1 cellular context compared by ENCODE assay signal in the genomic region with DNA sequence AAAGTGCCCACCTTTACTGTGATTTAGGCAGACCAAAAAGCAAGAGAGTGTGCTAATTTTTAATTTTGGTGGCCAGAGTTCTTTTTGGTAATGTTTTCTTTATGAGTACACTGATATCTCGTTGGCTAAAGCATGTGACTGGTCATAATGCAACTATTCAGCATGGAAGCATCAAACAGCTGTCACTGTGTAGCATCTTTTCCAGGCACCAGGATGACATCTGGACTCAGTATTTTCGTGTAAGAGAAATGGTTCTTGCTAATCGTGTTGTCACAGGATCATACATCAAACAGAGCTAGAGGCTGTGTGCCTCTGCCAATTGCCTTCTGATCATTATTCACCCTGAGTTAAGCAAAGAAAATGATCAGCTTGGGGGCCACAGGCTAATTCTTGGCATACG.
TF ChIP-seq lines count a peak whose summit lies in the region.

No MANE protein-coding gene starts in this region.

TF ChIP-seq in SK-N-SH, 30 proteins besides CTCF, POLR2A, EP300 and RAD21 (continued from another document):
- peak; percentile 94 for TF ChIP-seq PBX3 (IDR thresholded peaks at IDR 0.05)
- peak; percentile 95 for TF ChIP-seq TCF12 (IDR thresholded peaks at IDR 0.05)
- TF ChIP-seq YY1 (IDR thresholded peaks at IDR 0.05; ENCODE audit: low read depth) = no peak
- TF ChIP-seq SIN3A (IDR thresholded peaks at IDR 0.05; ENCODE audit: borderline replicate concordance, low read depth, low read length) = 0 out of 2 replicates have a peak, but pooled peaks have one; percentile 62
- TF ChIP-seq FOSL2 (IDR thresholded peaks at IDR 0.05; ENCODE audit: borderline replicate concordance, low read depth) = peak; percentile 53; the same call in 1 of the 2 replicates
- TF ChIP-seq, protein P1, sequence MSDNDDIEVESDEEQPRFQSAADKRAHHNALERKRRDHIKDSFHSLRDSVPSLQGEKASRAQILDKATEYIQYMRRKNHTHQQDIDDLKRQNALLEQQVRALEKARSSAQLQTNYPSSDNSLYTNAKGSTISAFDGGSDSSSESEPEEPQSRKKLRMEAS (IDR thresholded peaks at IDR 0.05; ENCODE audit: low read depth) = peak; percentile 42; the same call in 1 of the 2 replicates
- peak; percentile 43; the same call in 1 of the 2 replicates for TF ChIP-seq JUND (IDR thresholded peaks at IDR 0.05)
- TF ChIP-seq CHD2 (IDR thresholded peaks at IDR 0.05; ENCODE audit: low read length, partially characterized antibody) = peak; percentile 33
- TF ChIP-seq GATA2 (CRISPR knock-in tag; IDR thresholded peaks at IDR 0.05) = peak; percentile 26; the same call in 1 of the 2 replicates
TF ChIP-seq in SK-N-SH: peak in this region for 13.
